In the genomic region with DNA sequence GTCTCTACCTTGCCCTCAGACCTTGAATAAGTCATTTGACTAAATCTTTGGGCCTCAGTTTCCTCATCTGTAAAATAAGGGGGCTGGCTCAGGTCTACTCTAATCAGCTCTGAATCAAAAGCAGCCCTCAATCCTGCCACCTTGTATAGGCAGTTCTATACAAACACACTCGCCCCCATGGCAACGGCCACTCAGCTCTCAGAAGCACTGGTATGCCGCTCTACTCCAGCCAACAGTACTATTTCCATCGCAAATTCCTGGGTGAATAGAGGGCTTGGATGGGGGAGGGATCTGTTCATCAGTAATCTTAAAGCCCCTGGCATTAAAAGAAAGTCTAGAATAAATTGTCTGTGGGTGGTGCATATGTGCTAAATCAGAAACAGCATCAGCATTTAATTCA, we compare ENCODE assay signal across 15 cellular contexts. TPM values are rescaled to one million over a fixed set of nuclear protein-coding genes. Genes with fewer than 3 reads are reported as not detected.
DNase-seq lines count a peak whose midpoint lies in the region; TF ChIP-seq lines count a peak whose summit lies in the region.
"Had no signal": no experiment of that assay in that cellular context is flagged by ENCODE, and none has a peak within 500 bp of the region (broad histone marks: within the 10 kb centered on the region; RNA-seq: fewer than 3 reads in every experiment).

No MANE protein-coding gene starts in this region.

- no peaks in the 10 kb centered on the region for H3K36me3 ChIP-seq in sigmoid colon
- H3K36me3 ChIP-seq: BLaER1, pancreas had no signal

- DNase-seq in M059J (ENCODE audit: low read depth), result peak; percentile 23
- peak; percentile 15 for DNase-seq in iPS-NIHi7 (ENCODE audit: extremely low spot score)
- DNase-seq in sigmoid colon, result no peak
- no peak for DNase-seq in 8988T
- DNase-seq in NCI-H345 treated with DMSO at 0.1 percent for 48 hours (lab: John Stamatoyannopoulos, UW; ENCODE audit: unreplicated experiment), result no peak
- DNase-seq in dorsolateral prefrontal cortex, result no peak
- DNase-seq: caudate nucleus; effector memory CD8-positive, alpha-beta T cell; KBM-7; NCI-H1092; NCI-H2171; pancreas; testis had no signal

- 78 to 91% methylated on average over 4 of the region's 4 CpGs for whole genome bisulfite sequencing in sigmoid colon, 2 donors

- no peak for TF ChIP-seq POLR2A in sigmoid colon (IDR thresholded peaks at IDR 0.05)

- no peaks in the 10 kb centered on the region for H3K9me3 ChIP-seq in sigmoid colon
- H3K9me3 ChIP-seq: BLaER1, pancreas, testis had no signal

- TF ChIP-seq CTCF in sigmoid colon (IDR thresholded peaks at IDR 0.05), result no peak
- no peak for TF ChIP-seq CTCF in dorsolateral prefrontal cortex (IDR thresholded peaks at IDR 0.05 in 54 of 56, conservative IDR thresholded peaks at IDR 0.05 in 2 of 56; ENCODE audit: low read depth in 1 of 56, partially characterized antibody in 56 of 56)

- intact Hi-C loops in sigmoid colon (cut with DNase I), result no loop called here
- intact Hi-C loops in dorsolateral prefrontal cortex (cut with DNase I), result loop anchor here (5.0 to 10.0 kb wide), 2 partner anchors 168 to 234 kb away; no protein-coding TSS in a partner anchor

- H3K27me3 ChIP-seq in sigmoid colon, result no peaks in the 10 kb centered on the region
- H3K27me3 ChIP-seq in dorsolateral prefrontal cortex, result no peaks in the 10 kb centered on the region
- H3K27me3 ChIP-seq: BLaER1, pancreas, testis had no signal

- TF ChIP-seq EP300 in sigmoid colon (IDR thresholded peaks at IDR 0.05), result no peak

- H3K4me1 ChIP-seq in sigmoid colon, result peaks cover 0 to 22% (median 9%) of the 10 kb centered on the region in 4 donors
- H3K4me1 ChIP-seq: BLaER1, pancreas, testis had no signal

- no peak overlapping the region for H3K4me3 ChIP-seq in sigmoid colon
- H3K4me3 ChIP-seq in dorsolateral prefrontal cortex, result no peak overlapping the region
- H3K4me3 ChIP-seq: BLaER1, pancreas, testis had no signal

- H3K27ac ChIP-seq in cingulate gyrus (ENCODE audit: low read depth, low read length), result peak overlapping the region; percentile 14
- peak overlapping the region in 3 of 4 donors; percentile 52 to 77 (median 63) for H3K27ac ChIP-seq in sigmoid colon
- peak overlapping the region in 18 of 59 donors; percentile 13 to 87 (median 74) for H3K27ac ChIP-seq in dorsolateral prefrontal cortex
- H3K27ac ChIP-seq: BLaER1, pancreas, testis had no signal

RNA-seq across cellular contexts. Expression of a gene that starts 21.2 kb away (rescaled TPM):
- 17.1 and 27.7 TPM in 2 replicates for total RNA-seq in M059J (2014; rRNA removed; shearing (Covaris generic))
- 10 to 100 TPM; 46.3 to 65.4 (median 54.8) TPM for total RNA-seq in sigmoid colon
- polyA plus RNA-seq in sigmoid colon, result 10 to 100 TPM in 1 of 3 donors, 1 to 10 TPM in 2; 3.6 to 10.8 (median 4.4) TPM
- total RNA-seq in dorsolateral prefrontal cortex, result 100 to 1,000 TPM; 102 to 159 (median 134) TPM

Comparison
In these comparisons a context has a peak if more than half of its experiments do, and no peak if none do; other contexts are left out.
1. DNase-seq: peak in M059J (single experiment) and iPS-NIHi7 (single experiment); none in sigmoid colon (single experiment), 8988T (single experiment), NCI-H345 treated with DMSO at 0.1 percent for 48 hours (single experiment) and dorsolateral prefrontal cortex (0 of 10).